8 cellular contexts compared by ENCODE assay signal in the genomic region with DNA sequence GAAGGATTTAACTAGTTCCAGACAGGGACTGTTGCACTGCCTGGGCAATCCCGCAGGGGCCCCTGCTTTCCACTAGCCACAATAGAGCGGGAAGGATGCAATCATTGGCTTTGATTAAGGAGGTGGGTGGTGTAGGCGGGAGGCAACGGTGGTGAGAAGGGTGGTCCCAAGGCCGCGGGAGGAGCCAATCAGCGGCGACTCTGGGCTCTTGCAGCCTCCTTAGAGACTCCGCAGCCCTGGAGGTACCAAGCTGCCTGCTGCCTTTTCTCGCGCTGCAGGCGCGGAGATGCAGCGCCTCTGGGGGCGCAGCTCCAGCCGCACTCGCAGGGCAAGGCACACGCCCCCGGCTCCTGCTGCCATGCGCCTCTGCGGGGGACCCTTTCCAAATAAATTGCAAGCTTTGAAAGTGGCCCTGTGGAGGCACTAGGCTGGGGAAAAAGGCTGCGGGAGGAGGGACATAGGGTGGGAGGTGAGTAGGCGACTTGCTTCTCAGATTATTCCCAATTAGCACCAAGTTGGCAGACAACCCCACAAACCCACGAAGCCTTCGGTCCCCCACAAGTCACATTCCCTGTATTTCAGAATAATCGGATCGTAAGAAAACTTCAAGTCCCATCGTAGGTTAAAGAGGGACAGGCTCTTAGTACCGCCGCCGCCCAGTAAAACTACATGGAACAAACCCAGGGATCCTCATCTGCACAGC. TPM values are rescaled to one million over a fixed set of nuclear protein-coding genes. Genes with fewer than 3 reads are reported as not detected.
DNase-seq lines count a peak whose midpoint lies in the region; ATAC-seq and TF ChIP-seq lines count a peak whose summit lies in the region.

No MANE protein-coding gene starts in this region.

- ATAC-seq in T-cell (replicated peaks in 1 of 4) (peak in 1 of 4 experiments; percentile 24), body of pancreas (no peak), left colon (no peak)

- H3F3A ChIP-seq in GM23248 (ENCODE audit: insufficient read depth) = no peaks in the 10 kb centered on the region

- no peaks in the 10 kb centered on the region for H3K9me2 ChIP-seq in GM23248 (ENCODE audit: insufficient read depth)

- H3K9ac ChIP-seq in GM23248 = no peak overlapping the region

- H3K4me3 ChIP-seq in GM23248 (no peak overlapping the region), iPS DF 6.9 (ENCODE audit: low read length) (peak overlapping the region; percentile 38; the same call in 1 of the 2 replicates), stomach (peak overlapping the region; percentile 48 to 54 (median 51)), body of pancreas (no peak overlapping the region), tibial nerve (peak overlapping the region in 1 of 4 donors; percentile 48)

- 0 out of 2 replicates have a peak, but pooled peaks have one; percentile 4 for TF ChIP-seq CTCF in 22Rv1 (IDR thresholded peaks at IDR 0.05)
- TF ChIP-seq CTCF in stomach (IDR thresholded peaks at IDR 0.05) = no peak
- no peak for TF ChIP-seq CTCF in body of pancreas (IDR thresholded peaks at IDR 0.05)
- no peak for TF ChIP-seq CTCF in tibial nerve (IDR thresholded peaks at IDR 0.05)

- no peaks in the 10 kb centered on the region for H3K4me1 ChIP-seq in GM23248 (ENCODE audit: insufficient read depth)
- peaks cover 2% of the 10 kb centered on the region; the same call in 1 of the 2 replicates for H3K4me1 ChIP-seq in iPS DF 6.9 (ENCODE audit: control insufficient read depth, insufficient read depth, low read length)
- peaks cover 16 to 31% (median 28%) of the 10 kb centered on the region in 4 donors for H3K4me1 ChIP-seq in stomach
- peaks cover 23% of the 10 kb centered on the region for H3K4me1 ChIP-seq in body of pancreas
- peaks cover 0 to 29% (median 16%) of the 10 kb centered on the region in 4 donors for H3K4me1 ChIP-seq in tibial nerve

- peaks cover 20 to 43% of the 10 kb centered on the region in 2 donors for H3K27me3 Mint-ChIP-seq in T-cell

- in situ Hi-C loops in GM23248 (cut with MboI) = no loop called here

- H3K4me1 Mint-ChIP-seq in T-cell = peaks cover 14 to 24% (median 23%) of the 10 kb centered on the region in 3 donors

- H3K36me3 Mint-ChIP-seq in T-cell = no peaks in the 10 kb centered on the region

- peak; percentile 12 for DNase-seq in GM23248
- no peak for DNase-seq in T-cell
- peak; percentile 81 for DNase-seq in iPS DF 6.9 (ENCODE audit: low read depth, low spot score)
- no peak for DNase-seq in stomach
- no peak for DNase-seq in body of pancreas
- no peak for DNase-seq in tibial nerve (ENCODE audit: low spot score in 2 of 2)
- DNase-seq in left colon = no peak

- POLR2A ChIA-PET in T-cell (lab: Charles Lee) = no interaction called here

- no peaks in the 10 kb centered on the region for H3K9me3 ChIP-seq in GM23248 (ENCODE audit: low read depth)
- no peaks in the 10 kb centered on the region for H3K9me3 ChIP-seq in iPS DF 6.9 (ENCODE audit: control insufficient read depth, insufficient read depth, low read length)
- H3K9me3 ChIP-seq in stomach = no peaks in the 10 kb centered on the region
- H3K9me3 ChIP-seq in body of pancreas = no peaks in the 10 kb centered on the region
- H3K9me3 ChIP-seq in tibial nerve = no peaks in the 10 kb centered on the region

- CTCF ChIA-PET in T-cell (lab: Charles Lee) = no interaction called here

- TF ChIP-seq EP300 in stomach (IDR thresholded peaks at IDR 0.05) (no peak), tibial nerve (IDR thresholded peaks at IDR 0.05) (no peak)

- H4K20me1 ChIP-seq in GM23248 (ENCODE audit: insufficient read depth) = no peaks in the 10 kb centered on the region

- no peak overlapping the region for H2AFZ ChIP-seq in GM23248

- H3K36me3 ChIP-seq in GM23248 (ENCODE audit: low read depth) (no peaks in the 10 kb centered on the region), iPS DF 6.9 (ENCODE audit: control insufficient read depth, insufficient read depth, low read length) (no peaks in the 10 kb centered on the region), stomach (no peaks in the 10 kb centered on the region), body of pancreas (replicated peaks in 1 of 2; ENCODE audit: insufficient read depth in 1 of 2, low read depth in 2 of 2) (no peaks in the 10 kb centered on the region), tibial nerve (no peaks in the 10 kb centered on the region)

- H3K27me3 ChIP-seq in GM23248 (replicated peaks; ENCODE audit: insufficient read depth) = peaks cover 51% of the 10 kb centered on the region
- H3K27me3 ChIP-seq in iPS DF 6.9 (ENCODE audit: control insufficient read depth, insufficient read depth, low read length) = peaks cover 33% of the 10 kb centered on the region
- peaks cover 11 to 99% (median 60%) of the 10 kb centered on the region in 3 donors for H3K27me3 ChIP-seq in stomach
- peaks cover 0 to 10% of the 10 kb centered on the region in 2 donors for H3K27me3 ChIP-seq in body of pancreas
- H3K27me3 ChIP-seq in tibial nerve = peaks cover 0 to 67% of the 10 kb centered on the region in 2 donors

- H3K27ac ChIP-seq in 22Rv1 (no peak overlapping the region), GM23248 (no peak overlapping the region), iPS DF 6.9 (ENCODE audit: low read length) (no peak overlapping the region), stomach (no peak overlapping the region), body of pancreas (no peak overlapping the region), tibial nerve (peak overlapping the region in 1 of 4 donors; percentile 20)

- no peak overlapping the region for H3K27ac Mint-ChIP-seq in T-cell

- H3K9me3 Mint-ChIP-seq in T-cell = no peaks in the 10 kb centered on the region

- peak overlapping the region; percentile 20 for H3K4me2 ChIP-seq in GM23248 (ENCODE audit: unreplicated experiment)

- intact Hi-C loops in stomach (cut with DNase I; ENCODE audit: low total_unique reads) = no loop called here
- intact Hi-C loops in body of pancreas (cut with DNase I) = no loop called here
- intact Hi-C loops in left colon (cut with DNase I, micrococcal nuclease) = no loop called here

- 3 to 4% methylated on average over 31 of the region's 31 CpGs for WGBS in GM23248 (ENCODE audit: low coverage in 1 of 2, low lambda C conversion rate in 2 of 2, missing lambda C conversion rate in 2 of 2), 2 experiments
- no CpG with 5 or more reads among the region's 31 CpGs for WGBS in iPS DF 6.9 (ENCODE audit: insufficient coverage, insufficient read length)
- WGBS in stomach, 5 donors = 4 to 6% (median 4%) methylated on average over 13 to 31 of the region's 31 CpGs
- WGBS in body of pancreas, 2 donors = 2 to 4% methylated on average over 28 to 31 of the region's 31 CpGs
- 1 to 2% methylated on average over 25 to 31 of the region's 31 CpGs for WGBS in tibial nerve, 2 donors

- no peaks in the 10 kb centered on the region for H3K79me2 ChIP-seq in GM23248 (ENCODE audit: insufficient read depth)

- peak overlapping the region in 2 of 3 donors; percentile 40 to 44 for H3K4me3 Mint-ChIP-seq in T-cell

- TF ChIP-seq POLR2A in stomach (IDR thresholded peaks at IDR 0.05) (no peak), body of pancreas (IDR thresholded peaks at IDR 0.05) (no peak), tibial nerve (IDR thresholded peaks at IDR 0.05) (no peak)

RNA-seq across cellular contexts. Expression of a gene that starts 0.9 kb away (rescaled TPM):
- total RNA-seq in GM23248 (2014; rRNA removed; shearing (Covaris generic)) = not detected in 2 replicates
- not detected in 2 replicates for polyA plus RNA-seq in GM23248 (2016; fragmentation: Nextera tagmentation; extraction: Ambion mirVana)
- total RNA-seq in T-cell = not detected
- total RNA-seq in stomach = 1 to 10 TPM in 2 of 5 donors, under 1 TPM in 1, not detected in 2; 0.58 to 5.4 (median 3.3) TPM
- polyA plus RNA-seq in stomach = under 1 TPM in 1 of 3 donors, not detected in 2; 0.15 TPM
- total RNA-seq in body of pancreas = under 1 TPM in 1 of 2 donors, not detected in 1; under 0.01 TPM
- 10 to 100 TPM in 1 of 4 donors, 1 to 10 TPM in 3; 1.2 to 12.8 (median 4.8) TPM for total RNA-seq in tibial nerve
- under 1 TPM in 1 of 2 donors, not detected in 1; 0.25 TPM for total RNA-seq in left colon

Comparison
In these comparisons a context has a peak if more than half of its experiments do, and no peak if none do; other contexts are left out.
1. DNase-seq: peak in GM23248 (single experiment) and iPS DF 6.9 (single experiment); none in T-cell (0 of 34), stomach (single experiment), body of pancreas (0 of 4), tibial nerve (0 of 2) and left colon (0 of 2).
2. H3K4me3 ChIP-seq: peak in iPS DF 6.9 (single experiment) and stomach (4 of 4); none in GM23248 (single experiment) and body of pancreas (0 of 2).